Comparison of ENCODE assay signal across 34 cellular contexts in genomic region chr2:202290316-202290715, GRCh38.
"Had no signal": no experiment of that assay in that cellular context is flagged by ENCODE, and none has a peak within 500 bp of the region (broad histone marks: within the 10 kb centered on the region; RNA-seq: fewer than 3 reads in every experiment).

No MANE protein-coding gene starts in this region.

- H3K36me3 ChIP-seq: breast epithelium had no signal

- H3K4me3 ChIP-seq: body of pancreas, breast epithelium, MG63, Peyer's patch had no signal

- H3K9me3 ChIP-seq: body of pancreas, breast epithelium, MG63, Peyer's patch had no signal

- ATAC-seq: activated CD8-positive, alpha-beta memory T cell treated with anti-CD3 and anti-CD28 coated beads, Interleukin-2, amount 10 ng/mL, durations not matched to agents 7 days and 5 days; body of pancreas; PC-3; SK-N-SH treated with all-trans-retinoic acid at 6 μM for 48 hours had no signal

- H3K27ac ChIP-seq: body of pancreas, breast epithelium, Peyer's patch, WERI-Rb-1 had no signal

- FAIRE-seq: astrocyte had no signal

- H3K27me3 ChIP-seq: body of pancreas, breast epithelium, MG63, Peyer's patch had no signal

- DNase-seq: activated CD4-positive, alpha-beta memory T cell treated with anti-CD3 and anti-CD28 coated beads, Interleukin-2, amount 10 ng/mL, durations not matched to agents 7 days and 5 days; activated CD4-positive, alpha-beta T cell treated with anti-CD3 and anti-CD28 coated beads for 1 hour; activated CD4-positive, alpha-beta T cell treated with anti-CD3 and anti-CD28 coated beads for 48 hours; activated CD4-positive, CD25-positive, alpha-beta regulatory T cell; activated CD8-positive, alpha-beta memory T cell treated with anti-CD3 and anti-CD28 coated beads for 24 hours; activated CD8-positive, alpha-beta memory T cell treated with anti-CD3 and anti-CD28 coated beads, Interleukin-2, amount 10 ng/mL, durations not matched to agents 7 days and 5 days; activated CD8-positive, alpha-beta memory T cell treated with anti-CD3 and anti-CD28 coated beads, Interleukin-2, amount 50 U/mL, for 48 hours; activated gamma-delta T cell treated with Interleukin-2 at 50 U/mL for 16 hours; activated naive CD4-positive, alpha-beta T cell treated with anti-CD3 and anti-CD28 coated beads, Interleukin-2, amount 10 ng/mL, durations not matched to agents 7 days and 5 days; activated naive CD8-positive, alpha-beta T cell treated with anti-CD3 and anti-CD28 coated beads for 36 hours; body of pancreas; Kasumi-1; KG1; MG63; NCI-H1048; NCI-H1105 treated with DMSO at 0.1 percent for 48 hours; NCI-H1436; NCI-H1694; NCI-H1930; NCI-H2081 treated with DMSO at 0.1 percent for 48 hours; NCI-H226; NCI-H446 treated with DMSO at 0.1 percent for 48 hours; NCI-H524 treated with DMSO at 0.1 percent for 48 hours; NK-92 treated with Interleukin-12 subunit alpha and Interleukin-12 subunit beta, amount 100 ng/mL, for 24 hours; PC-3; Peyer's patch; RPMI8226; SHP77 treated with DMSO at 0.1 percent for 48 hours; T-helper 1 cell; T1000; WERI-Rb-1 had no signal

- H3K4me1 ChIP-seq: body of pancreas, breast epithelium, Peyer's patch had no signal
